1 cellular context compared by ENCODE assay signal in the genomic region with DNA sequence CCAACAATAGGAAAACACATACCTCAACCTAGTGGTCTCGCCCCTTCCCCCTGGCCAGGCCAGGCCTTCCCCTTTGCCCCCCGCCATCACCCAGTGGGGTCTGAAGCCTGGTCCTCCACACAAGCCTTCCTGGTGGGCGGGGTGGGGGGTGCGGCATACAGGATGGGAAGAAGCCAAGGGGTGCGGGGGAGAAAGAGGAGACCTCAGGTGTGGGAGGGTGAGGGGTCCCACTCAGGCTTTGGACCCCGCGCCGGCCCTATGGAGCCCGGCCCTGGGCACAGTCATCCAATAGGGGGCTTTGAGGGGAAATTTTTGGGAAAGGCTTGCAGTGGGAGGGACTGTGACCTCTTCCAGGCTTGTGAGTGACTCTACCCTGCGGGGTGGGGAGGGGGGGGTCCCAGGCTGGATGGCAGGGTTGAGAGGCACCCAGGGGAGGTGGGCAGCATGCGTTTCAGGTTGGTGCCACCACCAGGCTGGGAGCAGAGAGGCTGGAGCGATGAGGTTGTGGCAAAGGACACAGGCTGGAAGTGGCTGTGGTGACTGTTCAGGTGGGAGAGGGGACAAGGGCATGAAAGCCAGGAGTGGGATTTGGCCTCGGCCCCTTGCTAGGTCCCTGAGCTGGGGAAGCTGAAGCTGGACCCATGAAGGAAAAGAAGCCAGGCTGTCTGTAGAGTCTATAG.
TF ChIP-seq lines count a peak whose summit lies in the region.

No MANE protein-coding gene starts in this region.

TF ChIP-seq in HCT116, 20 proteins besides CTCF, POLR2A, EP300 and RAD21 (continued from another document):
- TF ChIP-seq, protein P1, sequence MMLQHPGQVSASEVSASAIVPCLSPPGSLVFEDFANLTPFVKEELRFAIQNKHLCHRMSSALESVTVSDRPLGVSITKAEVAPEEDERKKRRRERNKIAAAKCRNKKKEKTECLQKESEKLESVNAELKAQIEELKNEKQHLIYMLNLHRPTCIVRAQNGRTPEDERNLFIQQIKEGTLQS (IDR thresholded peaks at IDR 0.05) = no peak
TF ChIP-seq in HCT116: peak in this region for 0.
